In genomic region chr12:125533434-125534029, GRCh38 we compare ENCODE assay signal across 8 cellular contexts.
DNase-seq lines count a peak whose midpoint lies in the region; ATAC-seq and TF ChIP-seq lines count a peak whose summit lies in the region.

No MANE protein-coding gene starts in this region.

- POLR2A ChIA-PET in activated naive CD8-positive, alpha-beta T cell treated with anti-CD3 and anti-CD28 coated beads, Interleukin-2, amount 10 ng/mL, durations not matched to agents 7 days and 5 days (lab: Charles Lee): no interaction called here

- no peaks in the 10 kb centered on the region for H3K4me1 Mint-ChIP-seq in activated naive CD8-positive, alpha-beta T cell treated with anti-CD3 and anti-CD28 coated beads, Interleukin-2, amount 10 ng/mL, durations not matched to agents 7 days and 5 days
- no peaks in the 10 kb centered on the region for H3K4me1 Mint-ChIP-seq in activated T-helper 17 cell treated with anti-CD3 and anti-CD28 coated beads, Interleukin-2, amount 50 U/mL, for 72 hours

- 8% methylated on average over 23 to 29 of the region's 29 CpGs for WGBS in testis, 2 donors

- H3K27me3 Mint-ChIP-seq in activated naive CD8-positive, alpha-beta T cell treated with anti-CD3 and anti-CD28 coated beads, Interleukin-2, amount 10 ng/mL, durations not matched to agents 7 days and 5 days: no peaks in the 10 kb centered on the region
- peaks cover 9% of the 10 kb centered on the region for H3K27me3 Mint-ChIP-seq in activated T-helper 17 cell treated with anti-CD3 and anti-CD28 coated beads, Interleukin-2, amount 50 U/mL, for 72 hours

- H3K27me3 ChIP-seq in testis: no peaks in the 10 kb centered on the region

- intact Hi-C loops in testis (cut with DNase I; ENCODE audit: low total_unique reads): no loop called here

- no peak for TF ChIP-seq POLR2A in testis (IDR thresholded peaks at IDR 0.05)

- no peak overlapping the region for H3K4me3 Mint-ChIP-seq in activated naive CD8-positive, alpha-beta T cell treated with anti-CD3 and anti-CD28 coated beads, Interleukin-2, amount 10 ng/mL, durations not matched to agents 7 days and 5 days
- no peak overlapping the region for H3K4me3 Mint-ChIP-seq in activated T-helper 17 cell treated with anti-CD3 and anti-CD28 coated beads, Interleukin-2, amount 50 U/mL, for 72 hours

- H3K36me3 Mint-ChIP-seq in activated naive CD8-positive, alpha-beta T cell treated with anti-CD3 and anti-CD28 coated beads, Interleukin-2, amount 10 ng/mL, durations not matched to agents 7 days and 5 days: no peaks in the 10 kb centered on the region
- H3K36me3 Mint-ChIP-seq in activated T-helper 17 cell treated with anti-CD3 and anti-CD28 coated beads, Interleukin-2, amount 50 U/mL, for 72 hours (ENCODE audit: low read depth): no peaks in the 10 kb centered on the region

- peak; percentile 20 to 61 (median 30) for TF ChIP-seq CTCF in testis (IDR thresholded peaks at IDR 0.05)

- no peaks in the 10 kb centered on the region for H3K4me1 ChIP-seq in testis

- H3K4me3 ChIP-seq in testis: no peak overlapping the region

- H3K27ac ChIP-seq in testis: no peak overlapping the region

- no peaks in the 10 kb centered on the region for H3K9me3 ChIP-seq in testis

- no peak overlapping the region for H3K27ac Mint-ChIP-seq in activated naive CD8-positive, alpha-beta T cell treated with anti-CD3 and anti-CD28 coated beads, Interleukin-2, amount 10 ng/mL, durations not matched to agents 7 days and 5 days
- no peak overlapping the region for H3K27ac Mint-ChIP-seq in activated T-helper 17 cell treated with anti-CD3 and anti-CD28 coated beads, Interleukin-2, amount 50 U/mL, for 72 hours

- H3K9me3 Mint-ChIP-seq in activated naive CD8-positive, alpha-beta T cell treated with anti-CD3 and anti-CD28 coated beads, Interleukin-2, amount 10 ng/mL, durations not matched to agents 7 days and 5 days: no peaks in the 10 kb centered on the region
- no peaks in the 10 kb centered on the region for H3K9me3 Mint-ChIP-seq in activated T-helper 17 cell treated with anti-CD3 and anti-CD28 coated beads, Interleukin-2, amount 50 U/mL, for 72 hours

- ATAC-seq in GM19372 (IDR thresholded peaks at IDR 0.05; ENCODE audit: low read depth, unreplicated experiment) (peak; percentile 71), GM21515 (IDR thresholded peaks at IDR 0.05; ENCODE audit: unreplicated experiment) (no peak)
- no peak for ATAC-seq in activated naive CD8-positive, alpha-beta T cell treated with anti-CD3 and anti-CD28 coated beads, Interleukin-2, amount 10 ng/mL, durations not matched to agents 7 days and 5 days (ENCODE audit: low read depth)
- ATAC-seq in activated T-helper 17 cell treated with anti-CD3 and anti-CD28 coated beads, Interleukin-2, amount 50 U/mL, for 72 hours (replicated peaks): no peak

- in situ Hi-C loops in Caki2 (cut with HindIII; ENCODE audit: low pct_unique_long_range_greater_than_20kb, low sequenced_read_pairs): no loop called here

- H3K36me3 ChIP-seq in testis (ENCODE audit: low read depth, missing control alignments): no peaks in the 10 kb centered on the region

- DNase-seq in Caki2 (ENCODE audit: low read depth) (peak; percentile 12), LoVo (ENCODE audit: low spot score) (peak; percentile 37), iPS-NIHi7 (ENCODE audit: extremely low spot score) (peak; percentile 90), testis (peak; percentile 73)
- DNase-seq in activated naive CD8-positive, alpha-beta T cell treated with anti-CD3 and anti-CD28 coated beads, Interleukin-2, amount 10 ng/mL, durations not matched to agents 7 days and 5 days: peak; percentile 46

Comparison
In these comparisons a context has a peak if more than half of its experiments do, and no peak if none do; other contexts are left out.
1. DNase-seq: peak in every context shown above with its lines; median percentile 90 in iPS-NIHi7; 73 in testis; 46 in activated naive CD8-positive, alpha-beta T cell treated with anti-CD3 and anti-CD28 coated beads, Interleukin-2, amount 10 ng/mL, durations not matched to agents 7 days and 5 days; 37 in LoVo; 12 in Caki2.